ENCODE assay signal across 1 cellular context in genomic region chr15:67124911-67125588, GRCh38.
A peak's percentile ranks its signal among the peaks of the same experiment; 100 is the strongest.
TF ChIP-seq lines count a peak whose summit lies in the region.

No MANE protein-coding gene starts in this region.

TF ChIP-seq in K562, 482 proteins besides CTCF, POLR2A, EP300 and RAD21 (continued from another document):
- TF ChIP-seq ZBTB11 (CRISPR knock-in tag; IDR thresholded peaks at IDR 0.05), result peak in 1 of 3 experiments; percentile 12; a peak in 1 of 6 replicates
